1 cellular context compared by ENCODE assay signal in the genomic region with DNA sequence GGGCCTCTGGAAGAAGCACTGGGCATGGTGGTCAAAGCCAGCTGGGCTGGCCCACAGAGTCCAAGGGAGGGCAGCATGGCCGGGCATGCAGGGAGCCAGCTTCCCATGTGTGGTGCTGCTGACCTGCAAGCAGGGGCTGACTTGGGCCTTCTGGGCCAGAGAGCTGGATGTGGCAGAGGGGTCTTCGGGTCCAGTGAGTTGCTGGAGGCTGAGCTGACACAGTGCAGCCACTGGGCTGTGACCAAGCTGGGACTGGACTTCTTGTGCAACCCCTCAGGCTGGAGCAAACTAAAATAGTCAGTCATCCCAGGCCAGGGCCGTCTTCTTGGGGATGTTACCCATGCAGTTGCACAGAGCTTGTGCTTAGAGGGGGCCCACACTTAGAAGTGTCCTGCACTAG.
TF ChIP-seq lines count a peak whose summit lies in the region.

No MANE protein-coding gene starts in this region.

TF ChIP-seq in IMR-90, 13 proteins besides CTCF, POLR2A, EP300 and RAD21 (continued from another document):
- no peak for TF ChIP-seq MAZ (IDR thresholded peaks at IDR 0.05; ENCODE audit: borderline replicate concordance, low read depth, low read length)
- no peak for TF ChIP-seq FOS (IDR thresholded peaks at IDR 0.05; ENCODE audit: low read depth, low read length)
- no peak for TF ChIP-seq SMC3 (IDR thresholded peaks at IDR 0.05; ENCODE audit: low read depth, low read length)
- no peak for TF ChIP-seq NFE2L2 (IDR thresholded peaks at IDR 0.05; ENCODE audit: low read depth, low read length)
